Comparison of ENCODE assay signal across 11 cellular contexts in genomic region chr4:5365071-5366008, GRCh38.
DNase-seq lines count a peak whose midpoint lies in the region; ATAC-seq and TF ChIP-seq lines count a peak whose summit lies in the region.
"Had no signal": no experiment of that assay in that cellular context is flagged by ENCODE, and none has a peak within 500 bp of the region (broad histone marks: within the 10 kb centered on the region; RNA-seq: fewer than 3 reads in every experiment).

No MANE protein-coding gene starts in this region.

- H3K4me1 Mint-ChIP-seq in activated T-helper 2 cell treated with anti-CD3 and anti-CD28 coated beads, Interferon-gamma antibody, Interleukin-2, Interleukin-4, amounts not matched to agents 10 μg/mL and 5 μg/mL and 100 μg/mL, durations not matched to agents 14 hours and 24 hours and 36 hours (ENCODE audit: low read depth), result no peaks in the 10 kb centered on the region
- H3K4me1 Mint-ChIP-seq: activated B cell treated with CpG ODN at 0.5 μM for 24 hours had no signal

- no peak for TF ChIP-seq EP300 in ovary (IDR thresholded peaks at IDR 0.05)

- no peaks in the 10 kb centered on the region for H3K27me3 Mint-ChIP-seq in activated T-helper 2 cell treated with anti-CD3 and anti-CD28 coated beads, Interferon-gamma antibody, Interleukin-2, Interleukin-4, amounts not matched to agents 10 μg/mL and 5 μg/mL and 100 μg/mL, durations not matched to agents 14 hours and 24 hours and 36 hours (ENCODE audit: low read depth)
- H3K27me3 Mint-ChIP-seq: activated B cell treated with CpG ODN at 0.5 μM for 24 hours had no signal

- peaks cover 6% of the 10 kb centered on the region for H3K9me3 Mint-ChIP-seq in activated T-helper 2 cell treated with anti-CD3 and anti-CD28 coated beads, Interferon-gamma antibody, Interleukin-2, Interleukin-4, amounts not matched to agents 10 μg/mL and 5 μg/mL and 100 μg/mL, durations not matched to agents 14 hours and 24 hours and 36 hours
- H3K9me3 Mint-ChIP-seq in activated naive CD4-positive, alpha-beta T cell treated with anti-CD3 and anti-CD28 coated beads, Interleukin-2, amount 50 U/mL, for 72 hours, result peaks cover 5 to 11% of the 10 kb centered on the region in 2 donors
- H3K9me3 Mint-ChIP-seq: activated B cell treated with CpG ODN at 0.5 μM for 24 hours had no signal

- H2AFZ ChIP-seq in neuronal stem cell (ENCODE audit: low read length), result no peak overlapping the region

- H3K27me3 ChIP-seq in neuronal stem cell (ENCODE audit: control insufficient read depth in 3 of 3, insufficient read depth in 3 of 3, low read depth in 1 of 3, low read length in 3 of 3) (no peaks in the 10 kb centered on the region), ovary (no peaks in the 10 kb centered on the region)
- H3K27me3 ChIP-seq: breast epithelium had no signal

- no peak overlapping the region for H2BK12ac ChIP-seq in neuronal stem cell (ENCODE audit: low read length)

- no peak overlapping the region for H4K8ac ChIP-seq in neuronal stem cell (ENCODE audit: low read depth, low read length)

- no peak overlapping the region for H2BK15ac ChIP-seq in neuronal stem cell (ENCODE audit: low read length)

- H2AK5ac ChIP-seq in neuronal stem cell (ENCODE audit: low read depth, low read length), result no peak overlapping the region

- H3K9ac ChIP-seq in neuronal stem cell (ENCODE audit: low read depth, low read length, poor library complexity), result no peak overlapping the region

- no peak overlapping the region for H4K91ac ChIP-seq in neuronal stem cell (ENCODE audit: low read depth, low read length, poor library complexity)

- H3K4me1 ChIP-seq in neuronal stem cell (ENCODE audit: control insufficient read depth in 2 of 2, insufficient read depth in 1 of 2, low read depth in 1 of 2, low read length in 2 of 2) (peaks cover 0 to 7% of the 10 kb centered on the region in 2 donors), ovary (ENCODE audit: insufficient read depth) (no peaks in the 10 kb centered on the region)
- H3K4me1 ChIP-seq: breast epithelium had no signal

- no peaks in the 10 kb centered on the region for H3K79me1 ChIP-seq in neuronal stem cell (ENCODE audit: low read depth, low read length)

- TF ChIP-seq POLR2A in NB4 (IDR thresholded peaks at IDR 0.05; ENCODE audit: extremely low read depth, insufficient read length) (no peak), ovary (IDR thresholded peaks at IDR 0.05) (no peak)

- H2BK5ac ChIP-seq in neuronal stem cell (ENCODE audit: low read length), result no peak overlapping the region

- no peak overlapping the region for H2BK120ac ChIP-seq in neuronal stem cell (ENCODE audit: low read depth, low read length)

- H3K4me3 Mint-ChIP-seq in activated T-helper 2 cell treated with anti-CD3 and anti-CD28 coated beads, Interferon-gamma antibody, Interleukin-2, Interleukin-4, amounts not matched to agents 10 μg/mL and 5 μg/mL and 100 μg/mL, durations not matched to agents 14 hours and 24 hours and 36 hours (ENCODE audit: low read depth), result no peak overlapping the region
- H3K4me3 Mint-ChIP-seq: activated B cell treated with CpG ODN at 0.5 μM for 24 hours had no signal

- H3K4me3 ChIP-seq in NB4 (ENCODE audit: low read depth, low read length) (no peak overlapping the region), choroid plexus epithelial cell (ENCODE audit: low read depth, low read length) (no peak overlapping the region), neuronal stem cell (ENCODE audit: low read length in 2 of 2) (no peak overlapping the region), ovary (no peak overlapping the region)
- H3K4me3 ChIP-seq: breast epithelium had no signal

- TF ChIP-seq CTCF in NB4 (IDR thresholded peaks at IDR 0.05; ENCODE audit: low read depth, low read length) (no peak), choroid plexus epithelial cell (conservative IDR thresholded peaks at IDR 0.05; ENCODE audit: low read depth, low read length) (no peak), ovary (IDR thresholded peaks at IDR 0.05) (no peak)

- H3K18ac ChIP-seq in neuronal stem cell (ENCODE audit: low read length), result no peak overlapping the region

- no peak overlapping the region for H3K14ac ChIP-seq in neuronal stem cell (ENCODE audit: low read length)

- no peak for ATAC-seq in activated naive CD4-positive, alpha-beta T cell treated with anti-CD3 and anti-CD28 coated beads, Interleukin-2, amount 50 U/mL, for 72 hours
- no peak for ATAC-seq in HG02642 (IDR thresholded peaks at IDR 0.05; ENCODE audit: poor library complexity, unreplicated experiment)

- H3K27ac Mint-ChIP-seq in activated T-helper 2 cell treated with anti-CD3 and anti-CD28 coated beads, Interferon-gamma antibody, Interleukin-2, Interleukin-4, amounts not matched to agents 10 μg/mL and 5 μg/mL and 100 μg/mL, durations not matched to agents 14 hours and 24 hours and 36 hours, result no peak overlapping the region
- H3K27ac Mint-ChIP-seq in activated naive CD4-positive, alpha-beta T cell treated with anti-CD3 and anti-CD28 coated beads, Interleukin-2, amount 50 U/mL, for 72 hours, result no peak overlapping the region
- H3K27ac Mint-ChIP-seq: activated B cell treated with CpG ODN at 0.5 μM for 24 hours had no signal

- WGBS in neuronal stem cell (ENCODE audit: extremely low coverage in 2 of 2, insufficient read length in 2 of 2, insufficient replicate concordance in 1 of 2), 2 donors, result no CpG with 5 or more reads among the region's 12 CpGs
- 47 to 62% (median 50%) methylated on average over 12 of the region's 12 CpGs for WGBS in ovary, 3 donors

- H3K27ac ChIP-seq in neuronal stem cell (replicated peaks; ENCODE audit: low read length) (peak overlapping the region; percentile 19), ovary (no peak overlapping the region)
- H3K27ac ChIP-seq: breast epithelium had no signal

- intact Hi-C loops in activated T-helper 2 cell treated with anti-CD3 and anti-CD28 coated beads, Interferon-gamma antibody, Interleukin-2, Interleukin-4, amounts not matched to agents 10 μg/mL and 5 μg/mL and 100 μg/mL, durations not matched to agents 14 hours and 24 hours and 36 hours (cut with micrococcal nuclease), result no loop called here
- intact Hi-C loops in ovary (cut with DNase I), result no loop called here

- H3K36me3 ChIP-seq in neuronal stem cell (replicated peaks in 1 of 2; ENCODE audit: control insufficient read depth in 2 of 2, insufficient read depth in 2 of 2, low read length in 2 of 2) (no peaks in the 10 kb centered on the region), ovary (no peaks in the 10 kb centered on the region)
- H3K36me3 ChIP-seq: breast epithelium had no signal

- no peak overlapping the region for H3K4me2 ChIP-seq in neuronal stem cell (ENCODE audit: insufficient read depth, low read length, poor library complexity, severe bottlenecking)

- no peak overlapping the region for H3K23ac ChIP-seq in neuronal stem cell (ENCODE audit: low read depth, low read length, poor library complexity)

- no peaks in the 10 kb centered on the region for H3K36me3 Mint-ChIP-seq in activated T-helper 2 cell treated with anti-CD3 and anti-CD28 coated beads, Interferon-gamma antibody, Interleukin-2, Interleukin-4, amounts not matched to agents 10 μg/mL and 5 μg/mL and 100 μg/mL, durations not matched to agents 14 hours and 24 hours and 36 hours (ENCODE audit: low read depth)
- no peaks in the 10 kb centered on the region for H3K36me3 Mint-ChIP-seq in activated naive CD4-positive, alpha-beta T cell treated with anti-CD3 and anti-CD28 coated beads, Interleukin-2, amount 50 U/mL, for 72 hours

- no peak overlapping the region for H3K4ac ChIP-seq in neuronal stem cell (ENCODE audit: low read length)

- H3K9me3 ChIP-seq in neuronal stem cell (replicated peaks in 1 of 2; ENCODE audit: control insufficient read depth in 2 of 2, insufficient read depth in 1 of 2, low read depth in 1 of 2, low read length in 2 of 2) (no peaks in the 10 kb centered on the region), ovary (no peaks in the 10 kb centered on the region)
- H3K9me3 ChIP-seq: breast epithelium had no signal

- peak; percentile 10 for DNase-seq in DMS79 (lab: John Stamatoyannopoulos, UW)
- peak; percentile 19 for DNase-seq in NB4 (ENCODE audit: low read depth)
- DNase-seq in choroid plexus epithelial cell (ENCODE audit: low read depth), result peak; percentile 49
- DNase-seq in neuronal stem cell (ENCODE audit: low spot score), result peak; percentile 6
- no peak for DNase-seq in activated T-helper 2 cell treated with anti-CD3 and anti-CD28 coated beads, Interferon-gamma antibody, Interleukin-2, Interleukin-4, amounts not matched to agents 10 μg/mL and 5 μg/mL and 100 μg/mL, durations not matched to agents 14 hours and 24 hours and 36 hours (ENCODE audit: low spot score)
- DNase-seq in activated naive CD4-positive, alpha-beta T cell treated with anti-CD3 and anti-CD28 coated beads, Interleukin-2, amount 50 U/mL, for 72 hours (ENCODE audit: low spot score in 2 of 2), result no peak
- DNase-seq in ovary, result no peak
- DNase-seq: activated B cell treated with CpG ODN at 0.5 μM for 24 hours; stimulated activated CD4-positive, alpha-beta T cell treated with anti-CD3 and anti-CD28 coated beads, Interleukin-2, amount 100 ng/mL, for 24 hours had no signal

Comparison
In these comparisons a context has a peak if more than half of its experiments do, and no peak if none do; other contexts are left out.
1. DNase-seq: peak in DMS79 (single experiment), NB4 (single experiment), choroid plexus epithelial cell (single experiment) and neuronal stem cell (single experiment); none in activated T-helper 2 cell treated with anti-CD3 and anti-CD28 coated beads, Interferon-gamma antibody, Interleukin-2, Interleukin-4, amounts not matched to agents 10 μg/mL and 5 μg/mL and 100 μg/mL, durations not matched to agents 14 hours and 24 hours and 36 hours (single experiment), activated naive CD4-positive, alpha-beta T cell treated with anti-CD3 and anti-CD28 coated beads, Interleukin-2, amount 50 U/mL, for 72 hours (0 of 2) and ovary (0 of 5).